ENCODE assay signal across 1 cellular context in genomic region chr2:241609859-241610793, GRCh38.
TF ChIP-seq lines count a peak whose summit lies in the region.

No MANE protein-coding gene starts in this region.

TF ChIP-seq in HepG2, 621 proteins besides CTCF, POLR2A, EP300 and RAD21 (continued from another document and continues in another):
- TF ChIP-seq ZNF770 (CRISPR knock-in tag; IDR thresholded peaks at IDR 0.05): peak; percentile 97
- 0 out of 2 replicates have a peak, but pooled peaks have one; percentile 51 for TF ChIP-seq HOXD1 (CRISPR knock-in tag; IDR thresholded peaks at IDR 0.05)
- peak; percentile 73; the same call in 1 of the 2 replicates for TF ChIP-seq GMEB2 (CRISPR knock-in tag; IDR thresholded peaks at IDR 0.05; ENCODE audit: low read depth)
- peak; percentile 68; the same call in 1 of the 2 replicates for TF ChIP-seq ZBTB14 (CRISPR knock-in tag; IDR thresholded peaks at IDR 0.05)
- TF ChIP-seq JUNB (CRISPR knock-in tag; IDR thresholded peaks at IDR 0.05; ENCODE audit: borderline replicate concordance): no peak
- peak; percentile 81 for TF ChIP-seq KMT2A (CRISPR knock-in tag; IDR thresholded peaks at IDR 0.05)
- TF ChIP-seq ELF1 (CRISPR knock-in tag; IDR thresholded peaks at IDR 0.05): peak; percentile 54
- TF ChIP-seq ZBTB20 (CRISPR knock-in tag; IDR thresholded peaks at IDR 0.05; ENCODE audit: borderline replicate concordance, low read depth): 0 out of 2 replicates have a peak, but pooled peaks have one; percentile 30
- no peak for TF ChIP-seq ZNF318 (CRISPR knock-in tag; IDR thresholded peaks at IDR 0.05)
- peak; percentile 93 for TF ChIP-seq SAP130 (CRISPR knock-in tag; IDR thresholded peaks at IDR 0.05; ENCODE audit: low read depth)
- TF ChIP-seq ZNF138 (CRISPR knock-in tag; IDR thresholded peaks at IDR 0.05; ENCODE audit: low read depth): peak; percentile 83; the same call in 1 of the 2 replicates
- peak; percentile 31; the same call in 1 of the 2 replicates for TF ChIP-seq GATAD2A (CRISPR knock-in tag; IDR thresholded peaks at IDR 0.05)
- TF ChIP-seq ZNF792 (CRISPR knock-in tag; IDR thresholded peaks at IDR 0.05): peak; percentile 89; the same call in 1 of the 2 replicates
- 0 out of 2 replicates have a peak, but pooled peaks have one; percentile 19 for TF ChIP-seq ZNF543 (CRISPR knock-in tag; IDR thresholded peaks at IDR 0.05)
- peak; percentile 41; the same call in 1 of the 2 replicates for TF ChIP-seq ELF4 (CRISPR knock-in tag; IDR thresholded peaks at IDR 0.05; ENCODE audit: borderline replicate concordance)
- TF ChIP-seq NR2C2 (CRISPR knock-in tag; IDR thresholded peaks at IDR 0.05; ENCODE audit: borderline replicate concordance): peak; percentile 73
- no peak for TF ChIP-seq SATB2 (CRISPR knock-in tag; IDR thresholded peaks at IDR 0.05)
- peak; percentile 91 for TF ChIP-seq AKAP8 (CRISPR knock-in tag; IDR thresholded peaks at IDR 0.05)
- peak; percentile 34 for TF ChIP-seq ZNF12 (CRISPR knock-in tag; IDR thresholded peaks at IDR 0.05)
- no peak for TF ChIP-seq SRSF4 (IDR thresholded peaks at IDR 0.05; ENCODE audit: low read depth, low read length, poor library complexity, severe bottlenecking)
- TF ChIP-seq KDM3A (CRISPR knock-in tag; IDR thresholded peaks at IDR 0.05; ENCODE audit: low read depth): peak; percentile 49; the same call in 1 of the 2 replicates
- peak; percentile 76 for TF ChIP-seq ZNF710 (CRISPR knock-in tag; IDR thresholded peaks at IDR 0.05; ENCODE audit: borderline replicate concordance)
- 0 out of 2 replicates have a peak, but pooled peaks have one; percentile 24 for TF ChIP-seq NR1H2 (CRISPR knock-in tag; IDR thresholded peaks at IDR 0.05; ENCODE audit: borderline replicate concordance, low read depth)
- TF ChIP-seq ZNF367 (CRISPR knock-in tag; IDR thresholded peaks at IDR 0.05; ENCODE audit: borderline replicate concordance): peak; percentile 53; the same call in 1 of the 2 replicates
- TF ChIP-seq KMT2B (CRISPR knock-in tag; IDR thresholded peaks at IDR 0.05): peak; percentile 65; the same call in 1 of the 2 replicates
- TF ChIP-seq ESRRA (CRISPR knock-in tag; IDR thresholded peaks at IDR 0.05; ENCODE audit: low read depth): no peak; the same call in 1 of the 2 replicates
- peak; percentile 91 to 92 for TF ChIP-seq HMGXB4 (CRISPR knock-in tag; IDR thresholded peaks at IDR 0.05; ENCODE audit: borderline replicate concordance in 1 of 2, low read depth in 1 of 2)
- TF ChIP-seq SSRP1 (CRISPR knock-in tag; IDR thresholded peaks at IDR 0.05): 0 out of 2 replicates have a peak, but pooled peaks have one; percentile 34
- TF ChIP-seq CREB3 (CRISPR knock-in tag; IDR thresholded peaks at IDR 0.05): peak; percentile 89
- TF ChIP-seq KDM2A (CRISPR knock-in tag; IDR thresholded peaks at IDR 0.05; ENCODE audit: borderline replicate concordance, low read depth): peak; percentile 92
- 0 out of 2 replicates have a peak, but pooled peaks have one; percentile 23 for TF ChIP-seq RCOR2 (CRISPR knock-in tag; IDR thresholded peaks at IDR 0.05)
- TF ChIP-seq ZNF235 (CRISPR knock-in tag; IDR thresholded peaks at IDR 0.05; ENCODE audit: borderline replicate concordance): peak; percentile 56; the same call in 1 of the 2 replicates
- TF ChIP-seq ZBTB3 (CRISPR knock-in tag; IDR thresholded peaks at IDR 0.05; ENCODE audit: borderline replicate concordance, low read depth): peak; percentile 51; the same call in 1 of the 2 replicates
- TF ChIP-seq MYPOP (CRISPR knock-in tag; IDR thresholded peaks at IDR 0.05): peak; percentile 94; the same call in 1 of the 2 replicates
- TF ChIP-seq SRF (IDR thresholded peaks at IDR 0.05; ENCODE audit: low read depth, low read length): peak; percentile 65; the same call in 1 of the 2 replicates
- peak; percentile 45 for TF ChIP-seq ZNF329 (CRISPR knock-in tag; IDR thresholded peaks at IDR 0.05; ENCODE audit: low read depth)
- TF ChIP-seq ZNF205 (CRISPR knock-in tag; IDR thresholded peaks at IDR 0.05): peak; percentile 74; the same call in 1 of the 2 replicates
- peak; percentile 93 for TF ChIP-seq MXD3 (CRISPR knock-in tag; IDR thresholded peaks at IDR 0.05)
- TF ChIP-seq ELF3 (CRISPR knock-in tag; IDR thresholded peaks at IDR 0.05): peak; percentile 72
